In the genomic region with DNA sequence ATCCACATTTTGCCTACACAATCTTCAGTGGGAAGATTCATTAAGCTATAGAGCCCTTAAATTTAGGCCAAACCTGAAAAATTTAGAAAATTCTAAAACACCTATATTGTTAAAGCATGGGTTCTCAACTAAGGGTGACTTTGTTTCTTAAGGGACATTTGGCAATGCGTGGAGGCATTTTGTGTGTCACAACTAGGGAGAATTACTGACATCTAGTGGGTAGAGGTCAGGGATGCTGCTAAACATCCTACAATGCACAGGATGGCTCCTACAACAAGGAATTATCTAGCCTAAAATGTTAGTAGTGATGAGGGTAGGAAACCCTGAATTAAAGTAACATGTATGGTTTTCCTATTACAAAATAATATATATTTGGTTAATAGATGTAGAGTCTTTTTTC, we compare ENCODE assay signal across 8 cellular contexts. TPM values are rescaled to one million over a fixed set of nuclear protein-coding genes. Genes with fewer than 3 reads are reported as not detected.
DNase-seq lines count a peak whose midpoint lies in the region; ATAC-seq, FAIRE-seq and TF ChIP-seq lines count a peak whose summit lies in the region.

No MANE protein-coding gene starts in this region.

- DNase-seq in ELR (ENCODE audit: low read depth): peak; percentile 21
- DNase-seq in K562 (ENCODE audit: extremely low read depth in 1 of 4, low spot score in 3 of 4): peak in 1 of 4 experiments; percentile 53
- no peak for DNase-seq in T-helper 1 cell

- H3K4me1 ChIP-seq in K562 (replicated peaks in 1 of 2; ENCODE audit: control insufficient read depth in 2 of 2, insufficient read depth in 2 of 2, low read length in 2 of 2) (no peaks in the 10 kb centered on the region), liver (ENCODE audit: control insufficient read depth in 4 of 4, insufficient read depth in 4 of 4, low read length in 3 of 4) (no peaks in the 10 kb centered on the region)

- H3K9me3 ChIP-seq in K562 (replicated peaks; ENCODE audit: control insufficient read depth, insufficient read depth, low read depth, low read length) (no peaks in the 10 kb centered on the region), liver (ENCODE audit: control insufficient read depth in 4 of 4, low read length in 3 of 4) (no peaks in the 10 kb centered on the region)

- H3K4me2 ChIP-seq in K562 (ENCODE audit: insufficient read depth, low read length): no peak overlapping the region

- no peaks in the 10 kb centered on the region for H4K20me1 ChIP-seq in K562 (replicated peaks; ENCODE audit: control insufficient read depth, insufficient read depth, low read length)

- peak; percentile 84 for ATAC-seq in K562
- ATAC-seq in GM19324 (IDR thresholded peaks at IDR 0.05; ENCODE audit: low FRiP score, unreplicated experiment): no peak
- ATAC-seq in GM18517 (IDR thresholded peaks at IDR 0.05; ENCODE audit: unreplicated experiment): no peak
- ATAC-seq in HG02870 (IDR thresholded peaks at IDR 0.05; ENCODE audit: unreplicated experiment): no peak

- in situ Hi-C loops in K562 (cut with MboI): no loop called here

- FAIRE-seq in K562 (lab: Jason Lieb, UNC): peak; percentile 69

- intact Hi-C loops in K562 (cut with micrococcal nuclease): loop anchor here (1.0 to 10.0 kb wide), 2 partner anchors 255 to 432 kb away; no protein-coding TSS in a partner anchor

- peak in 2 of 3 experiments; percentile 38 to 48; a peak in 3 of 6 replicates for TF ChIP-seq CTCF in K562 (IDR thresholded peaks at IDR 0.05 in 2 of 3, conservative IDR thresholded peaks at IDR 0.05 in 1 of 3; ENCODE audit: insufficient read depth in 2 of 3, low read depth in 1 of 3, low read length in 3 of 3)
- peak; percentile 26 for TF ChIP-seq CTCF in liver (IDR thresholded peaks at IDR 0.05; ENCODE audit: low read depth, low read length, missing input control)

- H3K27me3 ChIP-seq in K562 (ENCODE audit: control insufficient read depth in 2 of 2, insufficient read depth in 2 of 2, low read length in 2 of 2) (no peaks in the 10 kb centered on the region), liver (ENCODE audit: control insufficient read depth in 4 of 4, insufficient read depth in 4 of 4, low read length in 3 of 4) (no peaks in the 10 kb centered on the region)

- no peak for TF ChIP-seq POLR2A in K562 (conservative IDR thresholded peaks at IDR 0.05)

- H3K27ac ChIP-seq in K562 (ENCODE audit: extremely low read depth, low read depth, low read length) (no peak overlapping the region), liver (ENCODE audit: low read depth in 1 of 2, low read length in 2 of 2) (no peak overlapping the region)

- no TSS peak for BruUV-seq in K562 (replicated peaks; lab: Mats Ljungman, UMichigan)

- POLR2A ChIA-PET in K562 (lab: Yijun Ruan, JAX): no interaction called here

- 58% methylated on average over 1 of the region's 1 CpG for WGBS in K562 (ENCODE audit: insufficient coverage, low coverage, missing lambda C conversion rate)
- 83% methylated on average over 1 of the region's 1 CpG for WGBS in liver

- peak; percentile 47 for TF ChIP-seq RAD21 in Ishikawa (IDR thresholded peaks at IDR 0.05; ENCODE audit: low read depth)
- TF ChIP-seq RAD21 in K562 (CRISPR knock-in tag; conservative IDR thresholded peaks at IDR 0.05 in 1 of 2, IDR thresholded peaks at IDR 0.05 in 1 of 2): peak in 1 of 2 experiments; percentile 73; a peak in 2 of 4 replicates
- peak; percentile 60 to 61 for TF ChIP-seq RAD21 in liver (IDR thresholded peaks at IDR 0.05)

- TF ChIP-seq EP300 in Ishikawa (IDR thresholded peaks at IDR 0.05; ENCODE audit: borderline replicate concordance) (no peak), K562 (IDR thresholded peaks at IDR 0.05; ENCODE audit: low read length) (no peak)

- H3K4me3 ChIP-seq in K562 (no peak overlapping the region), liver (ENCODE audit: low read depth in 1 of 3, low read length in 3 of 3) (no peak overlapping the region)

- no peak overlapping the region for H2AFZ ChIP-seq in K562 (ENCODE audit: low read depth, low read length)

- H3K9ac ChIP-seq in K562 (ENCODE audit: insufficient read depth in 1 of 2, low read depth in 2 of 2, low read length in 2 of 2): no peak overlapping the region
- H3K9ac ChIP-seq in liver (ENCODE audit: low read depth in 1 of 2, low read length in 2 of 2): no peak overlapping the region

- CTCF ChIA-PET in K562 (lab: Yijun Ruan, JAX; ENCODE audit: low intra/inter-chr PET ratio): no interaction called here

- H3K36me3 ChIP-seq in K562 (ENCODE audit: control insufficient read depth, insufficient read depth, low read length): no peaks in the 10 kb centered on the region
- no peaks in the 10 kb centered on the region for H3K36me3 ChIP-seq in liver (ENCODE audit: control insufficient read depth in 4 of 4, insufficient read depth in 3 of 4, low read depth in 1 of 4, low read length in 3 of 4)

- peaks cover 4% of the 10 kb centered on the region; the same call in 1 of the 3 replicates for H3K79me2 ChIP-seq in K562 (ENCODE audit: control insufficient read depth, insufficient read depth, low read length)

- H3K9me1 ChIP-seq in K562 (ENCODE audit: control insufficient read depth, insufficient read depth, low read length): no peaks in the 10 kb centered on the region

TF ChIP-seq in Ishikawa, 13 proteins besides CTCF, POLR2A, EP300 and RAD21 (continues in another document):
- TF ChIP-seq TCF12 (IDR thresholded peaks at IDR 0.05; ENCODE audit: low read depth) (no peak), NFIC (IDR thresholded peaks at IDR 0.05) (no peak), ZBTB7A (IDR thresholded peaks at IDR 0.05; ENCODE audit: low read depth) (no peak), EGR1 (IDR thresholded peaks at IDR 0.05) (no peak), CEBPB (IDR thresholded peaks at IDR 0.05) (no peak), USF1 (IDR thresholded peaks at IDR 0.05) (no peak), TEAD4 (IDR thresholded peaks at IDR 0.05) (no peak), TAF1 (IDR thresholded peaks at IDR 0.05; ENCODE audit: low read depth) (no peak), FOXM1 (IDR thresholded peaks at IDR 0.05; ENCODE audit: borderline replicate concordance, low read depth) (no peak)

TF ChIP-seq in K562, 482 proteins besides CTCF, POLR2A, EP300 and RAD21 (continues in another document):
- TF ChIP-seq BRF1 (IDR thresholded peaks at IDR 0.05; ENCODE audit: borderline replicate concordance, extremely low read depth, insufficient read length): no peak
- TF ChIP-seq ZBTB5 (IDR thresholded peaks at IDR 0.05): no peak

TF ChIP-seq in liver, 16 proteins besides CTCF, POLR2A, EP300 and RAD21 (continues in another document):
- TF ChIP-seq, protein P1, sequence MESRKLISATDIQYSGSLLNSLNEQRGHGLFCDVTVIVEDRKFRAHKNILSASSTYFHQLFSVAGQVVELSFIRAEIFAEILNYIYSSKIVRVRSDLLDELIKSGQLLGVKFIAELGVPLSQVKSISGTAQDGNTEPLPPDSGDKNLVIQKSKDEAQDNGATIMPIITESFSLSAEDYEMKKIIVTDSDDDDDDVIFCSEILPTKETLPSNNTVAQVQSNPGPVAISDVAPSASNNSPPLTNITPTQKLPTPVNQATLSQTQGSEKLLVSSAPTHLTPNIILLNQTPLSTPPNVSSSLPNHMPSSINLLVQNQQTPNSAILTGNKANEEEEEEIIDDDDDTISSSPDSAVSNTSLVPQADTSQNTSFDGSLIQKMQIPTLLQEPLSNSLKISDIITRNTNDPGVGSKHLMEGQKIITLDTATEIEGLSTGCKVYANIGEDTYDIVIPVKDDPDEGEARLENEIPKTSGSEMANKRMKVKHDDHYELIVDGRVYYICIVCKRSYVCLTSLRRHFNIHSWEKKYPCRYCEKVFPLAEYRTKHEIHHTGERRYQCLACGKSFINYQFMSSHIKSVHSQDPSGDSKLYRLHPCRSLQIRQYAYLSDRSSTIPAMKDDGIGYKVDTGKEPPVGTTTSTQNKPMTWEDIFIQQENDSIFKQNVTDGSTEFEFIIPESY (IDR thresholded peaks at IDR 0.05): no peak
- TF ChIP-seq EGR1 (IDR thresholded peaks at IDR 0.05; ENCODE audit: low read depth in 2 of 2) (no peak), HNF4G (IDR thresholded peaks at IDR 0.05) (no peak), GABPA (IDR thresholded peaks at IDR 0.05 in 1 of 2, conservative IDR thresholded peaks at IDR 0.05 in 1 of 2) (no peak), YY1 (IDR thresholded peaks at IDR 0.05) (no peak), FOXA1 (IDR thresholded peaks at IDR 0.05) (no peak), FOXA2 (IDR thresholded peaks at IDR 0.05) (no peak), SP1 (IDR thresholded peaks at IDR 0.05) (no peak), RXRA (IDR thresholded peaks at IDR 0.05) (no peak), JUND (IDR thresholded peaks at IDR 0.05) (no peak), HNF4A (conservative IDR thresholded peaks at IDR 0.05) (no peak), NR2F2 (IDR thresholded peaks at IDR 0.05) (no peak), MAX (IDR thresholded peaks at IDR 0.05) (no peak)
- TF ChIP-seq, protein P2, sequence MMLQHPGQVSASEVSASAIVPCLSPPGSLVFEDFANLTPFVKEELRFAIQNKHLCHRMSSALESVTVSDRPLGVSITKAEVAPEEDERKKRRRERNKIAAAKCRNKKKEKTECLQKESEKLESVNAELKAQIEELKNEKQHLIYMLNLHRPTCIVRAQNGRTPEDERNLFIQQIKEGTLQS (IDR thresholded peaks at IDR 0.05): no peak

RNA-seq across cellular contexts. Expression of gene TBC1D5, which starts 55.8 kb away (rescaled TPM):
- 37.2 and 85.0 TPM in 2 replicates for total RNA-seq in K562 (2011; cell fraction: chromatin; rRNA removed; ENCODE audit: low replicate concordance)
- total RNA-seq in K562 (2011; cell fraction: nucleolus; rRNA removed): 19.2 and 21.7 TPM in 2 replicates
- 36.4 and 46.8 TPM in 2 replicates for total RNA-seq in K562 (2011; cell fraction: nucleoplasm; rRNA removed)
- total RNA-seq in K562 (2014; rRNA removed) (26.5 and 27.0 TPM in 2 replicates), K562 (2014; rRNA removed; fragmentation: Illumina TruSeq; extraction: Trizol) (36.0 and 36.4 TPM in 2 replicates), K562 (2015; rRNA removed; fragmentation: Illumina TruSeq; extraction: Trizol) (36.6 and 38.1 TPM in 2 replicates), K562 (2021) (25.6 and 28.9 TPM in 2 replicates), liver (10 to 100 TPM; 42.2 to 45.6 TPM)
- polyA plus RNA-seq in K562 (2011; rRNA removed) (28.0 and 31.8 TPM in 2 replicates), K562 (2014; fragmentation: Illumina TruSeq; extraction: Trizol) (21.8 and 24.2 TPM in 2 replicates), K562 (2014; fragmentation: Nextera tagmentation; extraction: Ambion mirVana) (1 to 10 TPM; 2.9 to 5.1 TPM), K562 (2014; rRNA removed) (13.5 and 19.8 TPM in 2 replicates), liver (1 to 10 TPM; 9.1 TPM)
- polyA plus RNA-seq in K562 (2011; cell fraction: cytosol; rRNA removed): 16.9 and 21.2 TPM in 2 replicates
- 15.1 and 18.6 TPM in 2 replicates for polyA plus RNA-seq in K562 (2011; cell fraction: nucleus; rRNA removed)
- 15.9 and 23.7 TPM in 2 replicates for polyA plus RNA-seq in K562 (2012)
- polyA minus RNA-seq in K562 (2011; rRNA and poly(A)+ RNA removed): 68.1 and 87.9 TPM in 2 replicates
- 33.6 and 38.9 TPM in 2 replicates for polyA minus RNA-seq in K562 (2011; cell fraction: cytosol; rRNA and poly(A)+ RNA removed)
- polyA minus RNA-seq in K562 (2011; cell fraction: nucleus; rRNA and poly(A)+ RNA removed): 35.9 and 61.5 TPM in 2 replicates
